8 cellular contexts compared by ENCODE assay signal in the genomic region with DNA sequence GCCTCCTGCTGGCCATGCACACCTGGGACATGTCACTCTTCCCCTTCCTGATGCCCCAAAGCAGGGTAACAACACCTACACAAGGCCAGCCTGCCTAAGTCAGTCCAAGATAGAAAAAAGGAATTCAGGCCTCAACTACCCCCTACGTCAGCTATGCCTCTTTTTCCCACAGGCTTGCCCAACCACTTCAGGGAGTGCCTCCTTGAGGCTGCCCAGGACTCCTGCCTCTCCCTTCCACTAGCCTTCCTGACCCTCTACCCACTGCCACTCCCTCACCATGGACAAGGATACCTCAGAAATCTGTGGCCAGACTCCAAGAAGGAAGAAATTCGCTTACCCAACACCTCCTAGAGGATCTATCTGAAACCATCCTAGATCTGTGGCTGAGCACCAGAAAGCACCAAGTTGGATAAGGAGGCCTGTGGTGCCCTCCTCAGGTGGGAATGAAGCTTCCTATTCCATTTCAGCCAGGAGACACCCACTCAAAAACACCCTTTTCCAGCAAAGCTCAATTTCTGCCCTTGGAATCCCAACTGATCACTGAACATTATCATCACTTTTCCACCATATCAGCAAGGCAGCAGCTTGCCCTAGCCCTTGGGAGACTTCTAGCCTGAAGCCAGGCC. TPM values are rescaled to one million over a fixed set of nuclear protein-coding genes. Genes with fewer than 3 reads are reported as not detected.
DNase-seq lines count a peak whose midpoint lies in the region; ATAC-seq and TF ChIP-seq lines count a peak whose summit lies in the region.

No MANE protein-coding gene starts in this region.

- H3K4me3 ChIP-seq in BLaER1 (peak overlapping the region; percentile 92), choroid plexus epithelial cell (ENCODE audit: low read depth, low read length) (peak overlapping the region; percentile 76)
- peak overlapping the region; percentile 77 for H3K4me3 ChIP-seq in Jurkat, Clone E6-1 (ENCODE audit: low read length)

- H4K20me1 ChIP-seq in BLaER1, result peaks cover 64% of the 10 kb centered on the region

- H3K4me3 Mint-ChIP-seq in naive B cell, result peak overlapping the region; percentile 92 to 100 (median 98)

- H3K4me1 Mint-ChIP-seq in naive B cell, result peaks cover 19 to 52% (median 45%) of the 10 kb centered on the region in 3 donors

- peak overlapping the region in 5 of 6 donors; percentile 51 to 99 (median 97) for H3K27ac Mint-ChIP-seq in naive B cell

- H3K4me2 ChIP-seq in BLaER1, result peak overlapping the region; percentile 99

- H3K4me1 ChIP-seq in BLaER1, result peaks cover 41% of the 10 kb centered on the region

- peak overlapping the region; percentile 99 for H3K9ac ChIP-seq in BLaER1

- peak overlapping the region; percentile 100; the same call in 1 of the 2 replicates for H3K27ac ChIP-seq in BLaER1

- peaks cover 48% of the 10 kb centered on the region for H3K36me3 ChIP-seq in BLaER1

- no peak for ATAC-seq in naive B cell (ENCODE audit: low read depth in 2 of 2)
- no peak for ATAC-seq in HG02798 (IDR thresholded peaks at IDR 0.05; ENCODE audit: poor library complexity, unreplicated experiment)
- ATAC-seq in GM21526 (IDR thresholded peaks at IDR 0.05; ENCODE audit: low FRiP score, unreplicated experiment), result no peak

- no peaks in the 10 kb centered on the region for H3K9me3 ChIP-seq in BLaER1

- peaks cover 0 to 3% (median 0%) of the 10 kb centered on the region in 3 donors for H3K27me3 Mint-ChIP-seq in naive B cell

- no peak for DNase-seq in Jurkat, Clone E6-1 (ENCODE audit: low read depth, low spot score)
- no peak for DNase-seq in choroid plexus epithelial cell (ENCODE audit: low read depth)
- DNase-seq in naive B cell, result no peak
- no peak for DNase-seq in NCI-H1105 treated with DMSO at 0.1 percent for 48 hours (lab: John Stamatoyannopoulos, UW)
- no peak for DNase-seq in NCI-H2196 treated with DMSO at 0.1 percent for 48 hours (lab: John Stamatoyannopoulos, UW; ENCODE audit: unreplicated experiment)

- peak; percentile 10 for TF ChIP-seq CTCF in choroid plexus epithelial cell (conservative IDR thresholded peaks at IDR 0.05; ENCODE audit: low read depth, low read length)

- no peaks in the 10 kb centered on the region for H3K9me3 Mint-ChIP-seq in naive B cell

- H3K27me3 ChIP-seq in BLaER1, result no peaks in the 10 kb centered on the region

- peaks cover 0 to 6% of the 10 kb centered on the region in 2 donors for H3K36me3 Mint-ChIP-seq in naive B cell

RNA-seq across cellular contexts. Expression of gene KDM5C, which starts 1.8 kb away (rescaled TPM):
- polyA plus RNA-seq in Jurkat, Clone E6-1 (2012; ENCODE audit: insufficient read depth, insufficient read length), result 45.8 TPM
- 10 to 100 TPM; 13.8 to 36.9 (median 28.8) TPM for polyA plus RNA-seq in naive B cell (ENCODE audit: low read depth in 6 of 6)

RNA-seq across cellular contexts. Expression of gene IQSEC2, which starts 58.2 kb away (rescaled TPM):
- not detected for polyA plus RNA-seq in Jurkat, Clone E6-1 (2012; ENCODE audit: insufficient read depth, insufficient read length)
- polyA plus RNA-seq in naive B cell (ENCODE audit: low read depth in 6 of 6), result 1 to 10 TPM in 2 of 6 donors, under 1 TPM in 3, not detected in 1; 0.49 to 2.2 (median 0.89) TPM
